Comparison of ENCODE assay signal across 27 cellular contexts in the genomic region with DNA sequence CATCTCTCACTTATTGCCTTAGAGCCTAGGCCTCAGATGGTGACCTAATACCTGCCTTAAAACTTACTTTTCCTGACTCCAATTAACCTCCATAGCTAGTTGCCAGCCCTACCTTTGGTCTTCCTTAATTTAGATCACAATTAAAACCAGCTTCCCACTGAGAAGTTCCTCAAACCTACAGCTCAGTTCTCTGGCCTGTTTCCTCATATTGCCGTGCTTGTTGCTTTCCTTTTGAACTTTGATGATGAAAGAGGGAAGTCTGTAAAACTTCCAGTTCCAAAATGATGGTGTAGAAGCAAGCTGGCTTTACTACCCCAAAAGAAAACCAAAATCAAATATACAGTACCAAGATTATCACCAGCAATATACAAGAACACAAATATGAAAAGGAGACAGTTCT. TPM values are rescaled to one million over a fixed set of nuclear protein-coding genes. Genes with fewer than 3 reads are reported as not detected.
DNase-seq lines count a peak whose midpoint lies in the region; ATAC-seq, FAIRE-seq and TF ChIP-seq lines count a peak whose summit lies in the region.
"Had no signal": no experiment of that assay in that cellular context is flagged by ENCODE, and none has a peak within 500 bp of the region (broad histone marks: within the 10 kb centered on the region; RNA-seq: fewer than 3 reads in every experiment).

No MANE protein-coding gene starts in this region.

- H3K4me2 ChIP-seq in GM12878 (ENCODE audit: control insufficient read depth, insufficient read depth), result peak overlapping the region; percentile 20; the same call in 1 of the 2 replicates

- no peaks in the 10 kb centered on the region for H4K20me1 ChIP-seq in GM12878 (ENCODE audit: control insufficient read depth, insufficient read depth)

- H3K36me3 ChIP-seq in GM12878 (ENCODE audit: control insufficient read depth in 2 of 2, insufficient read depth in 2 of 2, low read length in 1 of 2) (no peaks in the 10 kb centered on the region), small intestine (ENCODE audit: control insufficient read depth in 2 of 2, insufficient read depth in 2 of 2, low read length in 2 of 2) (no peaks in the 10 kb centered on the region)
- H3K36me3 ChIP-seq: ascending aorta, right atrium auricular region, spleen had no signal

- CTCF ChIA-PET in GM12878 (lab: Yijun Ruan, JAX), result interaction anchor here (1.0 kb wide), 1 partner anchor 17 kb away, joined by 3 read pairs; no protein-coding TSS in a partner anchor

- TF ChIP-seq CTCF in GM12878 (IDR thresholded peaks at IDR 0.05 in 2 of 3, conservative IDR thresholded peaks at IDR 0.05 in 1 of 3; ENCODE audit: control insufficient read depth in 2 of 3, extremely low read depth in 1 of 3, insufficient read depth in 1 of 3, low read depth in 3 of 3, low read length in 3 of 3), result no peak

- SMC1A ChIA-PET in GM12878 (lab: Charles Lee; ENCODE audit: uncharacterized antibody, unreplicated experiment), result interaction anchor here (0.9 to 1.0 kb wide), 2 partner anchors 8 to 49 kb away, joined by 3 to 4 read pairs; no protein-coding TSS in a partner anchor

- DNase-seq in GM19239 (ENCODE audit: insufficient read length, low spot score) (no peak), NOMO-1 treated with DMSO at 0.1 percent for 48 hours (lab: John Stamatoyannopoulos, UW; ENCODE audit: unreplicated experiment) (peak; percentile 76), GM12878 (ENCODE audit: low read depth, low spot score) (no peak), small intestine (peak; percentile 5), SHP77 treated with DMSO at 0.1 percent for 48 hours (lab: John Stamatoyannopoulos, UW) (no peak), HPDE6-E6E7 (ENCODE audit: extremely low spot score) (no peak)
- DNase-seq: activated CD4-positive, alpha-beta T cell treated with anti-CD3 and anti-CD28 coated beads, Interleukin-2, amount 50 U/mL, for 4 hours; activated T-cell treated with anti-CD3 and anti-CD28 coated beads, Interleukin-2, amount 50 U/mL, for 72 hours; DMS153; erythroblast; glutamatergic neuron; IMR-90; NCI-H1105 treated with DMSO at 0.1 percent for 48 hours; NCI-H2029 treated with DMSO at 0.1 percent for 48 hours; NCI-H526 treated with DMSO at 0.1 percent for 48 hours; NK-92 treated with Interleukin-12 subunit alpha and Interleukin-12 subunit beta, amount 100 ng/mL, for 24 hours; spleen; stimulated activated CD4-positive, alpha-beta T cell treated with anti-CD3 and anti-CD28 coated beads, Interleukin-2, amount 100 ng/mL, for 24 hours; testis had no signal

- no peaks in the 10 kb centered on the region for H3K27me3 ChIP-seq in GM12878 (replicated peaks in 1 of 2; ENCODE audit: control insufficient read depth in 2 of 2, insufficient read depth in 2 of 2, low read length in 1 of 2)
- no peaks in the 10 kb centered on the region for H3K27me3 ChIP-seq in small intestine (ENCODE audit: control insufficient read depth in 2 of 2, insufficient read depth in 2 of 2, low read length in 2 of 2)
- H3K27me3 ChIP-seq: ascending aorta, right atrium auricular region, spleen, testis had no signal

- 0 out of 2 replicates have a peak overlapping the region, but pooled peaks have one; percentile 8 for H3K27ac ChIP-seq in GM12878 (ENCODE audit: control insufficient read depth, insufficient read depth)
- H3K27ac ChIP-seq in small intestine (ENCODE audit: low read depth in 1 of 2, low read length in 1 of 2), result no peak overlapping the region
- H3K27ac ChIP-seq: ascending aorta, parathyroid adenoma, right atrium auricular region, testis had no signal

- TF ChIP-seq RAD21 in GM12878 (IDR thresholded peaks at IDR 0.05; ENCODE audit: insufficient read depth, low read depth, low read length), result no peak

- RAD21 ChIA-PET in GM12878 (lab: Charles Lee; ENCODE audit: unreplicated experiment), result no interaction called here

- no peak for TF ChIP-seq POLR2A in GM12878 (IDR thresholded peaks at IDR 0.05; ENCODE audit: low read depth, low read length)

- H3K4me3 ChIP-seq in GM12878, result no peak overlapping the region
- no peak overlapping the region for H3K4me3 ChIP-seq in small intestine (ENCODE audit: low read depth in 1 of 2, low read length in 2 of 2)
- H3K4me3 ChIP-seq: ascending aorta, coronary artery, right atrium auricular region, spleen, testis had no signal

- H3K9ac ChIP-seq in GM12878 (ENCODE audit: control insufficient read depth, insufficient read depth, low read length), result no peak overlapping the region
- H3K9ac ChIP-seq: parathyroid adenoma had no signal

- in situ Hi-C loops in GM12878 (cut with MboI), result no loop called here

- intact Hi-C loops in GM12878 (cut with micrococcal nuclease; ENCODE audit: unreplicated experiment), result no loop called here

- FAIRE-seq in GM19239 (lab: Jason Lieb, UNC) (peak; percentile 58), GM12878 (lab: Jason Lieb, UNC) (peak; percentile 44), small intestine (lab: Jason Lieb, UNC) (no peak)
- FAIRE-seq: GM12891 had no signal

- H3K79me2 ChIP-seq in GM12878 (ENCODE audit: control insufficient read depth, insufficient read depth, low read length), result no peaks in the 10 kb centered on the region
- H3K79me2 ChIP-seq: parathyroid adenoma had no signal

- WGBS in GM12878 (ENCODE audit: insufficient coverage, insufficient replicate concordance, low lambda C conversion rate, missing lambda C conversion rate), result 3% methylated on average over 1 of the region's 1 CpG
- WGBS in small intestine, 3 donors, result 68 to 83% (median 75%) methylated on average over 1 of the region's 1 CpG

- H3K9me3 ChIP-seq in GM12878 (replicated peaks; ENCODE audit: control insufficient read depth, insufficient read depth, low read length) (peaks cover 3% of the 10 kb centered on the region; the same call in 2 of the 3 replicates), small intestine (ENCODE audit: control insufficient read depth, low read depth) (no peaks in the 10 kb centered on the region)
- H3K9me3 ChIP-seq: testis had no signal

- no TSS peak for BruUV-seq in GM12878 (replicated peaks; lab: Mats Ljungman, UMichigan)

- ATAC-seq in GM12878 (peak; percentile 24; the same call in 1 of the 3 replicates), GM21528 (IDR thresholded peaks at IDR 0.05; ENCODE audit: low FRiP score, unreplicated experiment) (no peak)
- ATAC-seq: activated CD4-positive, CD25-positive, alpha-beta regulatory T cell treated with anti-CD3 and anti-CD28 coated beads, Interleukin-2, amount 50 U/mL, for 24 hours; activated T-cell treated with anti-CD3 and anti-CD28 coated beads, Interleukin-2, amount 50 U/mL, for 72 hours; HCT116 had no signal

- H3K4me1 ChIP-seq in GM12878 (ENCODE audit: control insufficient read depth, insufficient read depth, low read length), result peaks cover 13% of the 10 kb centered on the region
- no peaks in the 10 kb centered on the region for H3K4me1 ChIP-seq in small intestine (ENCODE audit: control insufficient read depth in 2 of 2, insufficient read depth in 1 of 2, low read depth in 1 of 2, low read length in 1 of 2)
- H3K4me1 ChIP-seq: ascending aorta, parathyroid adenoma, right atrium auricular region, testis had no signal

- H2AFZ ChIP-seq in GM12878 (ENCODE audit: control insufficient read depth, low read depth, low read length), result peak overlapping the region; percentile 52
- H2AFZ ChIP-seq: parathyroid adenoma had no signal

- POLR2A ChIA-PET in GM12878 (lab: Charles Lee), result no interaction called here

- TF ChIP-seq EP300 in GM12878 (IDR thresholded peaks at IDR 0.05; ENCODE audit: borderline replicate concordance in 1 of 2, control insufficient read depth in 1 of 2, low read depth in 2 of 2, low read length in 2 of 2), result no peak

TF ChIP-seq in GM12878, 131 proteins besides CTCF, POLR2A, EP300 and RAD21 (continues in another document):
- TF ChIP-seq BRCA1 (IDR thresholded peaks at IDR 0.05; ENCODE audit: low read depth, low read length), result no peak
- no peak for TF ChIP-seq BCL11A (IDR thresholded peaks at IDR 0.05; ENCODE audit: low read depth, low read length)
- TF ChIP-seq NBN (IDR thresholded peaks at IDR 0.05), result no peak
- TF ChIP-seq NFYA (IDR thresholded peaks at IDR 0.05; ENCODE audit: borderline replicate concordance, low read depth, low read length), result no peak
- no peak for TF ChIP-seq YY1 (IDR thresholded peaks at IDR 0.05; ENCODE audit: low read depth, low read length)

RNA-seq across cellular contexts. Expression of a gene that starts 28.9 kb away (rescaled TPM):
- total RNA-seq in GM12878 (2013; cell fraction: nucleolus; rRNA removed), result 201 and 205 TPM in 2 replicates
- total RNA-seq in GM12878 (2014; rRNA removed) (13.4 and 15.3 TPM in 2 replicates), GM12878 (2014; rRNA removed; fragmentation: Illumina TruSeq; extraction: Trizol) (18.1 and 19.4 TPM in 2 replicates), GM12878 (2021) (15.7 and 17.9 TPM in 2 replicates)
- 11.9 TPM for polyA plus RNA-seq in GM12878 (2011; ENCODE audit: low read depth)
- polyA plus RNA-seq in GM12878 (2011; rRNA removed) (88.5 and 121 TPM in 2 replicates), GM12878 (2014; fragmentation: Illumina TruSeq; extraction: Trizol) (15.2 and 17.5 TPM in 2 replicates), GM12878 (2014; fragmentation: Nextera tagmentation; extraction: Ambion mirVana) (10 to 100 TPM in 1 of 2 experiments, 1 to 10 TPM in 1; 6.9 to 10.2 TPM), GM12878 (2014; rRNA removed) (7.5 and 10.4 TPM in 2 replicates), GM12878 (2016; fragmentation: Nextera tagmentation; extraction: Ambion mirVana) (10 to 100 TPM; 10.8 to 12.3 TPM), small intestine (10 to 100 TPM; 21.1 to 26.6 (median 21.3) TPM)
- polyA plus RNA-seq in GM12878 (2011; cell fraction: cytosol; rRNA removed), result 35.3 and 42.7 TPM in 2 replicates
- polyA plus RNA-seq in GM12878 (2011; cell fraction: nucleus; rRNA removed), result 83.0 and 83.1 TPM in 2 replicates
- 13.3 and 21.3 TPM in 2 replicates for polyA plus RNA-seq in GM12878 (2012)
- polyA minus RNA-seq in GM12878 (2011; rRNA and poly(A)+ RNA removed), result 125 and 156 TPM in 2 replicates
- polyA minus RNA-seq in GM12878 (2011; cell fraction: cytosol; rRNA and poly(A)+ RNA removed), result 50.9 and 53.1 TPM in 2 replicates
- polyA minus RNA-seq in GM12878 (2011; cell fraction: nucleus; rRNA and poly(A)+ RNA removed), result 254 and 438 TPM in 2 replicates

Comparison
In these comparisons a context has a peak if more than half of its experiments do, and no peak if none do; other contexts are left out.
1. DNase-seq: peak in NOMO-1 treated with DMSO at 0.1 percent for 48 hours (single experiment) and small intestine (single experiment); none in GM19239 (single experiment), GM12878 (single experiment), SHP77 treated with DMSO at 0.1 percent for 48 hours (single experiment) and HPDE6-E6E7 (single experiment).